12 cellular contexts compared by ENCODE assay signal in genomic region chr16:85003723-85004586, GRCh38. TPM values are rescaled to one million over a fixed set of nuclear protein-coding genes. Genes with fewer than 3 reads are reported as not detected.
DNase-seq lines count a peak whose midpoint lies in the region; ATAC-seq and TF ChIP-seq lines count a peak whose summit lies in the region.
"Had no signal": no experiment of that assay in that cellular context is flagged by ENCODE, and none has a peak within 500 bp of the region (broad histone marks: within the 10 kb centered on the region; RNA-seq: fewer than 3 reads in every experiment).

No MANE protein-coding gene starts in this region.

- H3K9me3 ChIP-seq in RWPE2 (ENCODE audit: severe bottlenecking) (no peaks in the 10 kb centered on the region), parathyroid adenoma (ENCODE audit: control insufficient read depth, low read length) (no peaks in the 10 kb centered on the region)
- H3K9me3 ChIP-seq: adrenal gland, BE2C had no signal

- H3K4me1 ChIP-seq in ACC112 (ENCODE audit: control insufficient read depth, insufficient read depth, low read length, unreplicated experiment) (peaks cover 70% of the 10 kb centered on the region), RWPE2 (ENCODE audit: insufficient read depth, poor library complexity, severe bottlenecking) (peaks cover 76% of the 10 kb centered on the region), parathyroid adenoma (peaks cover 19% of the 10 kb centered on the region)

- TF ChIP-seq CTCF in RWPE2 (IDR thresholded peaks at IDR 0.05; ENCODE audit: poor library complexity, severe bottlenecking) = no peak
- no peak for TF ChIP-seq CTCF in fibroblast of villous mesenchyme (IDR thresholded peaks at IDR 0.05; ENCODE audit: insufficient read depth, low read depth, low read length)
- TF ChIP-seq CTCF in parathyroid adenoma (IDR thresholded peaks at IDR 0.05) = no peak

- peak overlapping the region; percentile 41 for H3K4me2 ChIP-seq in parathyroid adenoma (ENCODE audit: low read length)

- H3K4me3 ChIP-seq in ACC112 (ENCODE audit: low read depth, low read length) (peak overlapping the region; percentile 59), RWPE2 (ENCODE audit: severe bottlenecking) (no peak overlapping the region), fibroblast of villous mesenchyme (ENCODE audit: low read depth, low read length) (peak overlapping the region; percentile 16), parathyroid adenoma (ENCODE audit: low read depth, low read length) (no peak overlapping the region)
- H3K4me3 ChIP-seq: adrenal gland, lung had no signal

- H3K36me3 ChIP-seq in ACC112 (ENCODE audit: insufficient read depth, low read length) (no peaks in the 10 kb centered on the region), RWPE2 (ENCODE audit: low read depth) (peaks cover 60% of the 10 kb centered on the region), parathyroid adenoma (ENCODE audit: control insufficient read depth, insufficient read depth, low read length) (no peaks in the 10 kb centered on the region)
- H3K36me3 ChIP-seq: adrenal gland had no signal

- H3K79me2 ChIP-seq in ACC112 (ENCODE audit: control insufficient read depth, insufficient read depth, low read length, unreplicated experiment) = peaks cover 94% of the 10 kb centered on the region
- peaks cover 46% of the 10 kb centered on the region for H3K79me2 ChIP-seq in parathyroid adenoma

- peak overlapping the region; percentile 94 for H3K27ac ChIP-seq in ACC112 (ENCODE audit: low read depth, low read length)
- peak overlapping the region; percentile 99 for H3K27ac ChIP-seq in RWPE2 (ENCODE audit: poor library complexity, severe bottlenecking)
- no peak overlapping the region for H3K27ac ChIP-seq in parathyroid adenoma

- DNase-seq in RWPE2 (ENCODE audit: low spot score) (no peak), fibroblast of villous mesenchyme (ENCODE audit: low read depth) (no peak), NCI-H2171 (lab: John Stamatoyannopoulos, UW) (no peak), NCI-H187 treated with DMSO at 0.1 percent for 48 hours (lab: John Stamatoyannopoulos, UW) (no peak)
- DNase-seq in effector CD8-positive, alpha-beta T cell (lab: John Stamatoyannopoulos, UW) = no peak
- DNase-seq: adrenal gland, BE2C had no signal

- H3K27me3 ChIP-seq in ACC112 (ENCODE audit: insufficient read depth, low read length) = no peaks in the 10 kb centered on the region
- no peaks in the 10 kb centered on the region for H3K27me3 ChIP-seq in RWPE2 (ENCODE audit: insufficient read depth, poor library complexity, severe bottlenecking)
- H3K27me3 ChIP-seq in parathyroid adenoma (ENCODE audit: control insufficient read depth, insufficient read depth, low read length) = no peaks in the 10 kb centered on the region
- H3K27me3 ChIP-seq: adrenal gland, BE2C had no signal

- ATAC-seq in RWPE2 (ENCODE audit: low read depth) = no peak; the same call in 2 of the 3 replicates
- no peak for ATAC-seq in GM19467 (IDR thresholded peaks at IDR 0.05; ENCODE audit: unreplicated experiment)
- ATAC-seq: activated CD4-positive, CD25-positive, alpha-beta regulatory T cell treated with anti-CD3 and anti-CD28 coated beads, Interleukin-2, amount 50 U/mL, for 24 hours had no signal

- no peak overlapping the region for H3K9ac ChIP-seq in parathyroid adenoma

- H2AFZ ChIP-seq in ACC112 (ENCODE audit: low read length, unreplicated experiment) = no peak overlapping the region
- H2AFZ ChIP-seq in parathyroid adenoma = no peak overlapping the region

RNA-seq across cellular contexts. Expression of gene ZDHHC7, which starts 7.4 kb away (rescaled TPM):
- 109 and 164 TPM in 2 replicates for total RNA-seq in fibroblast of villous mesenchyme

RNA-seq across cellular contexts. Expression of gene KIAA0513, which starts 23.6 kb away (rescaled TPM):
- total RNA-seq in fibroblast of villous mesenchyme = 17.7 and 26.3 TPM in 2 replicates

Comparison
In these comparisons a context has a peak if more than half of its experiments do, and no peak if none do; other contexts are left out.
1. H3K4me3 ChIP-seq: peak in ACC112 (single experiment) and fibroblast of villous mesenchyme (single experiment); none in RWPE2 (single experiment) and parathyroid adenoma (single experiment).